In genomic region chr4:85910985-85911384, GRCh38 we compare ENCODE assay signal across 26 cellular contexts.
"Had no signal": no experiment of that assay in that cellular context is flagged by ENCODE, and none has a peak within 500 bp of the region (broad histone marks: within the 10 kb centered on the region; RNA-seq: fewer than 3 reads in every experiment).

No MANE protein-coding gene starts in this region.

- H3K9ac ChIP-seq: parathyroid adenoma had no signal

- H3K36me3 ChIP-seq: colonic mucosa, esophagus muscularis mucosa, gastroesophageal sphincter, heart left ventricle, left lung, right lobe of liver, tibial nerve, upper lobe of left lung, uterus had no signal

- DNase-seq: colonic mucosa; effector CD8-positive, alpha-beta T cell; foreskin keratinocyte; heart left ventricle; left cardiac atrium; left lung; mammary epithelial cell; mesendoderm; midbrain; naive thymus-derived CD8-positive, alpha-beta T cell; nephron progenitor cell; right lobe of liver; stimulated activated CD4-positive, alpha-beta T cell treated with anti-CD3 and anti-CD28 coated beads, Interleukin-2, amount 100 ng/mL, for 24 hours; stimulated activated CD4-positive, alpha-beta T cell treated with anti-CD3 and anti-CD28 coated beads, Interleukin-4, amount 100 ng/mL, for 4 hours; stimulated activated naive CD8-positive, alpha-beta T cell treated with anti-CD3 and anti-CD28 coated beads, Interleukin-15, Interleukin-2, amounts not matched to agents 100 U/mL and 50 U/mL, for 24 hours; substantia nigra; testis; uterus had no signal

- H3K27ac ChIP-seq: colonic mucosa, esophagus muscularis mucosa, foreskin keratinocyte, gastroesophageal sphincter, heart left ventricle, hepatocyte, left lung, neutrophil, parathyroid adenoma, right lobe of liver, testis, tibial nerve, upper lobe of left lung, uterus had no signal

- ATAC-seq: foreskin keratinocyte; gastroesophageal sphincter; left lung; naive thymus-derived CD8-positive, alpha-beta T cell; stimulated activated naive CD8-positive, alpha-beta T cell treated with anti-CD3 and anti-CD28 coated beads, Interleukin-15, Interleukin-2, amounts not matched to agents 100 U/mL and 50 U/mL, for 24 hours had no signal

- H3K27me3 ChIP-seq: colonic mucosa, esophagus muscularis mucosa, foreskin keratinocyte, gastroesophageal sphincter, heart left ventricle, hepatocyte, left lung, neutrophil, right lobe of liver, testis, tibial nerve, upper lobe of left lung, uterus had no signal

- H2AFZ ChIP-seq: hepatocyte, parathyroid adenoma had no signal

- H3K4me3 ChIP-seq: colonic mucosa, esophagus muscularis mucosa, gastroesophageal sphincter, heart left ventricle, hepatocyte, left lung, right lobe of liver, smooth muscle cell, testis, tibial nerve, upper lobe of left lung, uterus had no signal

- H3K4me2 ChIP-seq: hepatocyte, smooth muscle cell had no signal

- H3K79me2 ChIP-seq: parathyroid adenoma had no signal

- H3K4me1 ChIP-seq: colonic mucosa, foreskin keratinocyte, left lung, parathyroid adenoma, right lobe of liver, testis, upper lobe of left lung, uterus had no signal

- H3K9me3 ChIP-seq: colonic mucosa, esophagus muscularis mucosa, gastroesophageal sphincter, left lung, neutrophil, right lobe of liver, testis, tibial nerve, upper lobe of left lung, uterus had no signal
